Comparison of ENCODE assay signal across 8 cellular contexts in genomic region chr18:79395761-79396404, GRCh38. TPM values are rescaled to one million over a fixed set of nuclear protein-coding genes. Genes with fewer than 3 reads are reported as not detected.
A peak's percentile ranks its signal among the peaks of the same experiment; 100 is the strongest.
DNase-seq lines count a peak whose midpoint lies in the region; ATAC-seq, FAIRE-seq and TF ChIP-seq lines count a peak whose summit lies in the region.

NFATC1 (plus strand) TSS chr18:79395930; CDS start chr18:79396225, 295 bp downstream.

- ATAC-seq in GM19395 (IDR thresholded peaks at IDR 0.05; ENCODE audit: unreplicated experiment): no peak

- H3K27me3 ChIP-seq in WERI-Rb-1 (ENCODE audit: insufficient read depth, low read depth, severe bottlenecking) (no peaks in the 10 kb centered on the region), bronchial epithelial cell (ENCODE audit: control insufficient read depth, insufficient read depth, low read length) (no peaks in the 10 kb centered on the region), kidney epithelial cell (ENCODE audit: control insufficient read depth, insufficient read depth, low read length) (peaks cover 72% of the 10 kb centered on the region)

- H3K9me3 ChIP-seq in ES-I3 (ENCODE audit: control insufficient read depth, insufficient read depth, low read length) (no peaks in the 10 kb centered on the region), WERI-Rb-1 (ENCODE audit: severe bottlenecking) (no peaks in the 10 kb centered on the region)

- no peak for TF ChIP-seq CTCF in WERI-Rb-1 (IDR thresholded peaks at IDR 0.05; ENCODE audit: low read depth, low read length)
- TF ChIP-seq CTCF in bronchial epithelial cell (IDR thresholded peaks at IDR 0.05; ENCODE audit: insufficient read depth, low read length, severe bottlenecking): no peak
- TF ChIP-seq CTCF in kidney epithelial cell (IDR thresholded peaks at IDR 0.05; ENCODE audit: insufficient read depth, low read length, poor library complexity, severe bottlenecking): no peak

- H3K27ac ChIP-seq in WERI-Rb-1: peak within 1 kb of the TSS; percentile 92

- no peak for FAIRE-seq in bronchial epithelial cell (lab: Jason Lieb, UNC)

- H3K36me3 ChIP-seq in ES-I3 (ENCODE audit: insufficient read depth, low read length) (no peaks in the 10 kb centered on the region), WERI-Rb-1 (peaks cover 11% of the 10 kb centered on the region), bronchial epithelial cell (ENCODE audit: control insufficient read depth, insufficient read depth, low read length) (no peaks in the 10 kb centered on the region), kidney epithelial cell (ENCODE audit: control insufficient read depth, insufficient read depth, low read length) (no peaks in the 10 kb centered on the region)

- H3K4me3 ChIP-seq in WERI-Rb-1 (ENCODE audit: low read depth, low read length) (peak within 1 kb of the TSS; percentile 63), bronchial epithelial cell (ENCODE audit: low read depth, low read length) (peak within 1 kb of the TSS; percentile 57), kidney epithelial cell (ENCODE audit: low read depth, low read length) (peak within 1 kb of the TSS; percentile 15)

- in situ Hi-C loops in KBM-7 (cut with MboI; ENCODE audit: low pct_unique_long_range_greater_than_20kb, low sequenced_read_pairs): loop anchor here (25.0 kb wide), 1 partner anchor 241 kb away; no protein-coding TSS in a partner anchor

- peak within 1 kb of the TSS; percentile 63 for H3K9ac ChIP-seq in ES-I3 (ENCODE audit: low read depth, low read length)

- DNase-seq in KBM-7 (peak; percentile 49), WERI-Rb-1 (peak; percentile 93), bronchial epithelial cell (ENCODE audit: low read depth) (peak; percentile 35), kidney epithelial cell (ENCODE audit: low read depth) (no peak), AML-193 (lab: John Stamatoyannopoulos, UW) (no peak)
- DNase-seq in stimulated activated CD4-positive, alpha-beta T cell treated with anti-CD3 and anti-CD28 coated beads, Interleukin-2, amount 100 ng/mL, for 4 hours (ENCODE audit: low read depth): peak; percentile 89

- no peaks in the 10 kb centered on the region for H3K4me1 ChIP-seq in ES-I3 (ENCODE audit: insufficient read depth, low read length)

RNA-seq across cellular contexts. Expression of gene NFATC1, which starts in this region (rescaled TPM):
- total RNA-seq in bronchial epithelial cell (0.53 and 1.7 TPM in 2 replicates), kidney epithelial cell (2.7 and 3.4 TPM in 2 replicates)

Comparison
In these comparisons a context has a peak if more than half of its experiments do, and no peak if none do; other contexts are left out.
1. DNase-seq: peak in KBM-7 (single experiment), WERI-Rb-1 (single experiment), bronchial epithelial cell (single experiment) and stimulated activated CD4-positive, alpha-beta T cell treated with anti-CD3 and anti-CD28 coated beads, Interleukin-2, amount 100 ng/mL, for 4 hours (single experiment); none in kidney epithelial cell (single experiment) and AML-193 (0 of 2).
2. Peak in every context shown above with its lines, with median percentiles within 50 percentile points of each other: H3K4me3 ChIP-seq.